11 cellular contexts compared by ENCODE assay signal in genomic region chr7:39357648-39358047, GRCh38.
DNase-seq lines count a peak whose midpoint lies in the region; ATAC-seq and TF ChIP-seq lines count a peak whose summit lies in the region.
"Had no signal": no experiment of that assay in that cellular context is flagged by ENCODE, and none has a peak within 500 bp of the region (broad histone marks: within the 10 kb centered on the region; RNA-seq: fewer than 3 reads in every experiment).

No MANE protein-coding gene starts in this region.

- ATAC-seq in GM19351 (IDR thresholded peaks at IDR 0.05; ENCODE audit: unreplicated experiment): no peak
- ATAC-seq: activated T-helper 17 cell treated with anti-CD3 and anti-CD28 coated beads, Interleukin-2, amount 50 U/mL, for 72 hours had no signal

- in situ Hi-C loops in SK-MEL-5 (cut with HindIII; ENCODE audit: low pct_unique_long_range_greater_than_20kb, low sequenced_read_pairs): no loop called here

- H3K27me3 ChIP-seq in ovary: no peaks in the 10 kb centered on the region

- intact Hi-C loops in ovary (cut with DNase I): no loop called here

- H3K27ac ChIP-seq in ovary: no peak overlapping the region

- H3K4me1 ChIP-seq in ovary (ENCODE audit: insufficient read depth): peaks cover 6% of the 10 kb centered on the region

- H3K4me3 ChIP-seq in ovary: no peak overlapping the region

- TF ChIP-seq EP300 in ovary (IDR thresholded peaks at IDR 0.05): no peak

- peak; percentile 36 for DNase-seq in COLO668 (lab: John Stamatoyannopoulos, UW; ENCODE audit: unreplicated experiment)
- DNase-seq in SK-MEL-5 (ENCODE audit: low read depth, low spot score): peak; percentile 37
- DNase-seq in iPS-NIHi7 (ENCODE audit: extremely low spot score): peak; percentile 48
- DNase-seq in SHP77 (lab: John Stamatoyannopoulos, UW): no peak
- no peak for DNase-seq in stimulated activated CD4-positive, alpha-beta T cell treated with anti-CD3 and anti-CD28 coated beads, Interleukin-2, amount 100 ng/mL, for 48 hours
- DNase-seq in ovary: no peak
- DNase-seq: naive B cell, NCI-H446 treated with DMSO at 0.1 percent for 48 hours had no signal

- no peak for TF ChIP-seq POLR2A in ovary (IDR thresholded peaks at IDR 0.05)

- H3K9me3 ChIP-seq in ovary: peaks cover 0 to 2% of the 10 kb centered on the region in 2 donors

- WGBS in ovary, 3 donors: 38 to 42% (median 40%) methylated on average over 3 of the region's 3 CpGs

- no peaks in the 10 kb centered on the region for H3K36me3 ChIP-seq in ovary

- TF ChIP-seq CTCF in GM12874 (IDR thresholded peaks at IDR 0.05; ENCODE audit: insufficient read depth, low read depth, low read length) (peak; percentile 55), ovary (IDR thresholded peaks at IDR 0.05) (no peak)

Comparison
In these comparisons a context has a peak if more than half of its experiments do, and no peak if none do; other contexts are left out.
1. DNase-seq: peak in COLO668 (single experiment), SK-MEL-5 (single experiment) and iPS-NIHi7 (single experiment); none in SHP77 (0 of 2), stimulated activated CD4-positive, alpha-beta T cell treated with anti-CD3 and anti-CD28 coated beads, Interleukin-2, amount 100 ng/mL, for 48 hours (0 of 2) and ovary (0 of 5).